Comparison of ENCODE assay signal across 8 cellular contexts in the genomic region with DNA sequence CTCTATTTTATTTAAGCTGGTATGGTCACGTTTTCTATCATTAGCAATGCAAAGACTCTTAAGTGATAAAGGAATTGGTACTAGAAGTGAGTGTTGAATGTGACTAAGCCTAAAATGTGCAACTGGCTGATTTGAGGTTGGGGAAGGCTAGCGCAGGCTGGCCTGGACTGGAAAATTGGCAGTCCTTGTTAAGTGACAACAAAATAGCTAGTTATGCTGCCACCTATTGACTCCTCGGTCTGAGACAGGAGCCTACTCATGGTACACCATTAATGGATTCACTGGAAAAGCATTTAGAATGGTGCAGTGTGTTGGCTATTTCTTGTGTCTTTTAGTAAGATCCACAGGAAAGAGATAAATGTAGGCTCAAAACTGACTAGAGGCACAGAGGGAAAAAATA. TPM values are rescaled to one million over a fixed set of nuclear protein-coding genes. Genes with fewer than 3 reads are reported as not detected.
A peak's percentile ranks its signal among the peaks of the same experiment; 100 is the strongest.
DNase-seq lines count a peak whose midpoint lies in the region; ATAC-seq, FAIRE-seq and TF ChIP-seq lines count a peak whose summit lies in the region.

No MANE protein-coding gene starts in this region.

- H3K4me1 Mint-ChIP-seq in T-helper 17 cell: peaks cover 72% of the 10 kb centered on the region

- in situ Hi-C loops in KBM-7 (cut with MboI; ENCODE audit: low pct_unique_long_range_greater_than_20kb, low sequenced_read_pairs): no loop called here

- H3K4me3 ChIP-seq in AG09309 (ENCODE audit: control insufficient read depth, low read depth, low read length) (no peak overlapping the region), bronchial epithelial cell (ENCODE audit: low read depth, low read length) (no peak overlapping the region)

- peak overlapping the region; percentile 93 for H3K27ac Mint-ChIP-seq in T-helper 17 cell

- DNase-seq in AG09309 (ENCODE audit: low read depth): peak; percentile 63
- DNase-seq in GM12891 (ENCODE audit: insufficient read length, low spot score): no peak
- peak; percentile 69 for DNase-seq in KBM-7
- DNase-seq in T-helper 17 cell: peak in 2 of 3 donors; percentile 19 to 37
- peak; percentile 83 for DNase-seq in bronchial epithelial cell (ENCODE audit: low read depth)
- DNase-seq in left kidney (ENCODE audit: low read depth, low spot score): peak; percentile 74
- no peak for DNase-seq in stimulated activated naive CD8-positive, alpha-beta T cell treated with anti-CD3 and anti-CD28 coated beads, Interleukin-15, Interleukin-2, amounts not matched to agents 100 U/mL and 50 U/mL, for 24 hours
- DNase-seq in T1000 (lab: John Stamatoyannopoulos, UW): no peak

- no peaks in the 10 kb centered on the region for H3K9me3 ChIP-seq in T-helper 17 cell (ENCODE audit: control insufficient read depth, low read length, poor library complexity, severe bottlenecking)

- no peaks in the 10 kb centered on the region for H3K27me3 Mint-ChIP-seq in T-helper 17 cell

- H3K27me3 ChIP-seq in bronchial epithelial cell (ENCODE audit: control insufficient read depth, insufficient read depth, low read length): no peaks in the 10 kb centered on the region

- TF ChIP-seq CTCF in AG09309 (IDR thresholded peaks at IDR 0.05; ENCODE audit: control insufficient read depth, insufficient read depth, low read depth, low read length, missing control alignments) (peak; percentile 55), bronchial epithelial cell (IDR thresholded peaks at IDR 0.05; ENCODE audit: insufficient read depth, low read length, severe bottlenecking) (peak; percentile 64)

- peak overlapping the region; percentile 7 for H3K4me3 Mint-ChIP-seq in T-helper 17 cell

- FAIRE-seq in GM12891 (lab: Jason Lieb, UNC) (peak; percentile 82), bronchial epithelial cell (lab: Jason Lieb, UNC) (no peak)

- peaks cover 6% of the 10 kb centered on the region for H3K36me3 Mint-ChIP-seq in T-helper 17 cell (ENCODE audit: low read depth)

- ATAC-seq in T-helper 17 cell: peak; percentile 65
- peak; percentile 75 for ATAC-seq in stimulated activated naive CD8-positive, alpha-beta T cell treated with anti-CD3 and anti-CD28 coated beads, Interleukin-15, Interleukin-2, amounts not matched to agents 100 U/mL and 50 U/mL, for 24 hours

- TF ChIP-seq POLR2A in GM12891 (IDR thresholded peaks at IDR 0.05; ENCODE audit: low read depth, low read length): no peak

- H3K36me3 ChIP-seq in bronchial epithelial cell (ENCODE audit: control insufficient read depth, insufficient read depth, low read length): no peaks in the 10 kb centered on the region

TF ChIP-seq in GM12891, 5 proteins besides CTCF, POLR2A, EP300 and RAD21:
- TF ChIP-seq PAX5 (IDR thresholded peaks at IDR 0.05; ENCODE audit: insufficient read depth, low read length, severe bottlenecking) (no peak), POLR2AphosphoS5 (IDR thresholded peaks at IDR 0.05; ENCODE audit: low read depth, low read length) (no peak), POU2F2 (IDR thresholded peaks at IDR 0.05; ENCODE audit: low read depth, low read length) (no peak), SPI1 (IDR thresholded peaks at IDR 0.05; ENCODE audit: low read depth, low read length) (no peak), TAF1 (IDR thresholded peaks at IDR 0.05; ENCODE audit: low read depth, low read length) (no peak)

RNA-seq across cellular contexts. Expression of a gene that starts 5.7 kb away (rescaled TPM):
- polyA plus RNA-seq in GM12891 (2012; ENCODE audit: low read depth, missing spikeins): 91.7 TPM
- total RNA-seq in T-helper 17 cell (100 to 1,000 TPM; 368 to 424 TPM), bronchial epithelial cell (0.13 and 0.26 TPM in 2 replicates)

Comparison
In these comparisons a context has a peak if more than half of its experiments do, and no peak if none do; other contexts are left out.
1. DNase-seq: peak in AG09309 (single experiment), KBM-7 (single experiment), T-helper 17 cell (2 of 3), bronchial epithelial cell (single experiment) and left kidney (single experiment); none in GM12891 (single experiment), stimulated activated naive CD8-positive, alpha-beta T cell treated with anti-CD3 and anti-CD28 coated beads, Interleukin-15, Interleukin-2, amounts not matched to agents 100 U/mL and 50 U/mL, for 24 hours (single experiment) and T1000 (single experiment).
2. RNA of a gene that starts 5.7 kb away (total RNA-seq): 368 to 424 TPM in T-helper 17 cell; 0.13 to 0.26 TPM in bronchial epithelial cell; every median in the first group is over 100 times any median in the second.